26 cellular contexts compared by ENCODE assay signal in the genomic region with DNA sequence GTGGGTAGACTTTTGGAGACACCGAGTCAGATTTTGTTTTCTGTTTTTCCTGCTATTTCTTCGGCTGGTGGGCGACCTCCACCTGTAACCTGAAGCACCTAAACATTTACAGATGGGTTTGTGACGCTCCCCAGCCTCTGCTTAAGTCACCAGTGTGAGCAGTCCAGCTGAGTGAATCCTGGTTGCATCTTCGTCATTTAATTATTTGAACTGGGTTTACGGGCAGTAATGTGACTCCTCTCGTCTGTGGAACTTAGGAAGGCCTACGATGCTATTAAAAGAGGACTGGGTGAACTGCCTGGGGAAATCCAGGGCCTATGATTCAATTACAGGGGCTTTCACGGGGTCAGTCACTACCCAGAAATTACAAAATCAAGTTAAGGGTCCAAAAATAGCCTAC. TPM values are rescaled to one million over a fixed set of nuclear protein-coding genes. Genes with fewer than 3 reads are reported as not detected.
A peak's percentile ranks its signal among the peaks of the same experiment; 100 is the strongest.
DNase-seq lines count a peak whose midpoint lies in the region; ATAC-seq, FAIRE-seq and TF ChIP-seq lines count a peak whose summit lies in the region.
"Had no signal": no experiment of that assay in that cellular context is flagged by ENCODE, and none has a peak within 500 bp of the region (broad histone marks: within the 10 kb centered on the region; RNA-seq: fewer than 3 reads in every experiment).

No MANE protein-coding gene starts in this region.

- H3K27me3 ChIP-seq in adipocyte (replicated peaks; ENCODE audit: control insufficient read depth, insufficient read depth, low read length) (no peaks in the 10 kb centered on the region), foreskin keratinocyte (no peaks in the 10 kb centered on the region), uterus (no peaks in the 10 kb centered on the region)
- H3K27me3 ChIP-seq: upper lobe of right lung had no signal

- CTCF ChIA-PET in HEK293T (lab: Yijun Ruan, JAX) = no interaction called here

- intact Hi-C loops in uterus (cut with DNase I; ENCODE audit: low total_unique reads) = no loop called here

- TF ChIP-seq POLR2A in uterus (IDR thresholded peaks at IDR 0.05) (no peak), H54 (IDR thresholded peaks at IDR 0.05; ENCODE audit: low read depth, low read length) (no peak)

- H3K36me3 ChIP-seq in adipocyte (ENCODE audit: control insufficient read depth, insufficient read depth, low read length, severe bottlenecking) (no peaks in the 10 kb centered on the region), uterus (no peaks in the 10 kb centered on the region)
- H3K36me3 ChIP-seq: heart right ventricle, spleen, upper lobe of right lung had no signal

- DNase-seq in HEK293T (ENCODE audit: extremely low spot score) (peak; percentile 31), adipocyte (ENCODE audit: low read depth) (no peak), foreskin keratinocyte (no peak), uterus (no peak), H54 (ENCODE audit: insufficient read length, low spot score) (no peak), HK-2 (ENCODE audit: unreplicated experiment) (no peak), NCI-H82 (lab: John Stamatoyannopoulos, UW) (no peak), DMS153 treated with DMSO at 0.1 percent for 48 hours (lab: John Stamatoyannopoulos, UW; ENCODE audit: unreplicated experiment) (no peak)
- DNase-seq: amygdala; DMS 273 treated with DMSO at 0.1 percent for 48 hours; heart right ventricle; immature natural killer cell; naive thymus-derived CD8-positive, alpha-beta T cell; NCI-H2029; NCI-H446 treated with DMSO at 0.1 percent for 48 hours; spleen; upper lobe of right lung had no signal

- no peak for ATAC-seq in foreskin keratinocyte
- ATAC-seq: esophagus mucosa; GM12878; heart right ventricle; naive thymus-derived CD8-positive, alpha-beta T cell; Right ventricle myocardium inferior; upper lobe of right lung had no signal

- peak overlapping the region; percentile 37 for H3K9ac ChIP-seq in adipocyte (ENCODE audit: low read length)

- H3K9me3 ChIP-seq in adipocyte (ENCODE audit: control insufficient read depth, low read length) (peaks cover 2% of the 10 kb centered on the region), uterus (no peaks in the 10 kb centered on the region)
- H3K9me3 ChIP-seq: upper lobe of right lung had no signal

- H3K27ac ChIP-seq in foreskin keratinocyte = peak overlapping the region; percentile 96
- peak overlapping the region; percentile 26 to 38 for H3K27ac ChIP-seq in uterus
- H3K27ac ChIP-seq: C4-2B, spleen, upper lobe of right lung had no signal

- H3K4me3 ChIP-seq in adipocyte (ENCODE audit: low read length) = peak overlapping the region; percentile 64
- no peak overlapping the region for H3K4me3 ChIP-seq in uterus
- H3K4me3 ChIP-seq: GM12878, heart right ventricle, lung, spleen, upper lobe of right lung had no signal

- POLR2A ChIA-PET in HEK293T (lab: Yijun Ruan, JAX) = no interaction called here

- TF ChIP-seq CTCF in foreskin keratinocyte (conservative IDR thresholded peaks at IDR 0.05) = no peak
- TF ChIP-seq CTCF in uterus (IDR thresholded peaks at IDR 0.05) = no peak

- peaks cover 28% of the 10 kb centered on the region for H3K4me1 ChIP-seq in adipocyte (ENCODE audit: control insufficient read depth, insufficient read depth, low read length)
- H3K4me1 ChIP-seq in foreskin keratinocyte = peaks cover 26% of the 10 kb centered on the region
- H3K4me1 ChIP-seq in uterus = no peaks in the 10 kb centered on the region
- H3K4me1 ChIP-seq: heart right ventricle, spleen, upper lobe of right lung had no signal

- FAIRE-seq in H54 (lab: Jason Lieb, UNC) = no peak
- FAIRE-seq: GM12878 had no signal

TF ChIP-seq in HEK293T, 16 proteins besides CTCF, POLR2A, EP300 and RAD21:
- TF ChIP-seq, protein P1, sequence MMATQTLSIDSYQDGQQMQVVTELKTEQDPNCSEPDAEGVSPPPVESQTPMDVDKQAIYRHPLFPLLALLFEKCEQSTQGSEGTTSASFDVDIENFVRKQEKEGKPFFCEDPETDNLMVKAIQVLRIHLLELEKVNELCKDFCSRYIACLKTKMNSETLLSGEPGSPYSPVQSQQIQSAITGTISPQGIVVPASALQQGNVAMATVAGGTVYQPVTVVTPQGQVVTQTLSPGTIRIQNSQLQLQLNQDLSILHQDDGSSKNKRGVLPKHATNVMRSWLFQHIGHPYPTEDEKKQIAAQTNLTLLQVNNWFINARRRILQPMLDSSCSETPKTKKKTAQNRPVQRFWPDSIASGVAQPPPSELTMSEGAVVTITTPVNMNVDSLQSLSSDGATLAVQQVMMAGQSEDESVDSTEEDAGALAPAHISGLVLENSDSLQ (IDR thresholded peaks at IDR 0.05) = no peak
- no peak for TF ChIP-seq BHLHE40 (IDR thresholded peaks at IDR 0.05; ENCODE audit: borderline replicate concordance)
- no peak for TF ChIP-seq ARNT (IDR thresholded peaks at IDR 0.05)
- TF ChIP-seq NFRKB (IDR thresholded peaks at IDR 0.05) = no peak
- no peak for TF ChIP-seq FOXM1 (IDR thresholded peaks at IDR 0.05; ENCODE audit: borderline replicate concordance)
- no peak for TF ChIP-seq TARDBP (IDR thresholded peaks at IDR 0.05)
- no peak for TF ChIP-seq LEF1 (IDR thresholded peaks at IDR 0.05; ENCODE audit: borderline replicate concordance)
- TF ChIP-seq L3MBTL2 (conservative IDR thresholded peaks at IDR 0.05) = no peak
- TF ChIP-seq SUZ12 (IDR thresholded peaks at IDR 0.05) = no peak
TF ChIP-seq in HEK293T: peak in this region for 0.

RNA-seq across cellular contexts. Expression of a gene that starts 52.5 kb away (rescaled TPM):
- total RNA-seq in foreskin keratinocyte (not detected in 2 replicates), uterus (1 to 10 TPM in 3 of 4 donors, not detected in 1; 1.5 to 8.3 (median 2.3) TPM)
- not detected in 2 replicates for polyA plus RNA-seq in foreskin keratinocyte
- total RNA-seq: esophagus mucosa; H4; naive thymus-derived CD8-positive, alpha-beta T cell; pulmonary artery endothelial cell; Right ventricle myocardium inferior; T-helper 1 cell treated with Interleukin-12 subunit alpha and Interleukin-12 subunit beta and Interleukin-4 antibody, amounts not matched to agents 30 ng/mL and 1 ng/mL, for 36 hours had no signal
- polyA plus RNA-seq: IgD-negative memory B cell; immature natural killer cell; naive thymus-derived CD8-positive, alpha-beta T cell had no signal
